13 cellular contexts compared by ENCODE assay signal in the genomic region with DNA sequence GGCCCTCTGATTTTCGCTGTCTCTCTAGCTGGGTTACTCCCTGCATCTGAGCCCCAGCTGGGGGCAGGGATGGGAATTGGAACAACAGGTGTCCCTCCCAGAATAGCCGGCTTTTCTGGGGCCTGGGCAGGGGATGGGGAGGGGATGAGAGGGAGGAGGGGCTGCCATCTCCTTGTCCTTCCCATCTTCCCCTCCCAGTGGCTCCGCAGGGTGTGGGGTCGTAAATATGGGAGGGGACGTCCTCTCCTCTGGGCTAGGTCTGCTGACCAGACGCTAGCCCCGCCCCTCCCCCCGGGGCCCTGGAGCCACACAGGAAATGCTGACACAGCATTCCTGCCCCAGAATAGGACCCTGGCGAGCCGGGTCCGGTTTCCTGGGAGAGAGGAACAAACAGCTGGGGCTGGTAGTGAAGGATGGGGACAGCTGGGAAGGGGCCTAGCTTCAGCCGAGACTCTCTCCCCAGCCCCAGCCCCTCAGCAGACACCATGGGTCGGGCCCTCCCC. TPM values are rescaled to one million over a fixed set of nuclear protein-coding genes. Genes with fewer than 3 reads are reported as not detected.
DNase-seq lines count a peak whose midpoint lies in the region; ATAC-seq and TF ChIP-seq lines count a peak whose summit lies in the region.
"Had no signal": no experiment of that assay in that cellular context is flagged by ENCODE, and none has a peak within 500 bp of the region (broad histone marks: within the 10 kb centered on the region; RNA-seq: fewer than 3 reads in every experiment).

No MANE protein-coding gene starts in this region.

- H3K4me1 Mint-ChIP-seq in activated T-cell treated with anti-CD3 and anti-CD28 coated beads, Interleukin-2, amount 50 U/mL, for 24 hours (ENCODE audit: low read depth) = peaks cover 12% of the 10 kb centered on the region
- peaks cover 8% of the 10 kb centered on the region for H3K4me1 Mint-ChIP-seq in endothelial cell (ENCODE audit: unreplicated experiment)

- H3K9me3 ChIP-seq in subcutaneous abdominal adipose tissue (ENCODE audit: control insufficient read depth in 5 of 5, low read length in 5 of 5) = no peaks in the 10 kb centered on the region
- H3K9me3 ChIP-seq: mucosa of descending colon had no signal

- peaks cover 0 to 8% (median 0%) of the 10 kb centered on the region in 5 donors for H3K4me1 ChIP-seq in subcutaneous abdominal adipose tissue (ENCODE audit: control insufficient read depth in 5 of 5, insufficient read depth in 5 of 5, low read length in 5 of 5)

- peak overlapping the region; percentile 44 for H3K27ac ChIP-seq in caudate nucleus (ENCODE audit: low read depth, low read length)
- no peak overlapping the region for H3K27ac ChIP-seq in subcutaneous abdominal adipose tissue (ENCODE audit: low read depth, low read length)

- ATAC-seq in HG02610 (IDR thresholded peaks at IDR 0.05; ENCODE audit: unreplicated experiment) (no peak), GM18873 (IDR thresholded peaks at IDR 0.05; ENCODE audit: low FRiP score, unreplicated experiment) (no peak)
- ATAC-seq: mucosa of descending colon had no signal

- peaks cover 13 to 23% (median 15%) of the 10 kb centered on the region in 5 donors for H3K27me3 ChIP-seq in subcutaneous abdominal adipose tissue (ENCODE audit: control insufficient read depth in 5 of 5, insufficient read depth in 4 of 5, low read length in 5 of 5)

- H3K4me3 Mint-ChIP-seq in activated T-cell treated with anti-CD3 and anti-CD28 coated beads, Interleukin-2, amount 50 U/mL, for 24 hours = peak overlapping the region; percentile 58
- no peak overlapping the region for H3K4me3 Mint-ChIP-seq in endothelial cell (ENCODE audit: unreplicated experiment)
- H3K4me3 Mint-ChIP-seq: activated naive CD4-positive, alpha-beta T cell treated with anti-CD3 and anti-CD28 coated beads, Interleukin-2, amount 10 ng/mL, durations not matched to agents 7 days and 5 days had no signal

- no peaks in the 10 kb centered on the region for H3K36me3 Mint-ChIP-seq in activated T-cell treated with anti-CD3 and anti-CD28 coated beads, Interleukin-2, amount 50 U/mL, for 24 hours (ENCODE audit: low read depth)
- no peaks in the 10 kb centered on the region for H3K36me3 Mint-ChIP-seq in endothelial cell (ENCODE audit: low read depth, unreplicated experiment)
- H3K36me3 Mint-ChIP-seq: activated naive CD4-positive, alpha-beta T cell treated with anti-CD3 and anti-CD28 coated beads, Interleukin-2, amount 10 ng/mL, durations not matched to agents 7 days and 5 days had no signal

- H3K36me3 ChIP-seq in subcutaneous abdominal adipose tissue (ENCODE audit: control insufficient read depth in 5 of 5, insufficient read depth in 5 of 5, low read length in 5 of 5) = no peaks in the 10 kb centered on the region

- no peak overlapping the region for H3K27ac Mint-ChIP-seq in activated T-cell treated with anti-CD3 and anti-CD28 coated beads, Interleukin-2, amount 50 U/mL, for 24 hours
- H3K27ac Mint-ChIP-seq in endothelial cell (ENCODE audit: unreplicated experiment) = no peak overlapping the region
- H3K27ac Mint-ChIP-seq: activated naive CD4-positive, alpha-beta T cell treated with anti-CD3 and anti-CD28 coated beads, Interleukin-2, amount 10 ng/mL, durations not matched to agents 7 days and 5 days had no signal

- H3K9me3 Mint-ChIP-seq in activated T-cell treated with anti-CD3 and anti-CD28 coated beads, Interleukin-2, amount 50 U/mL, for 24 hours = no peaks in the 10 kb centered on the region
- no peaks in the 10 kb centered on the region for H3K9me3 Mint-ChIP-seq in endothelial cell (ENCODE audit: unreplicated experiment)
- H3K9me3 Mint-ChIP-seq: activated naive CD4-positive, alpha-beta T cell treated with anti-CD3 and anti-CD28 coated beads, Interleukin-2, amount 10 ng/mL, durations not matched to agents 7 days and 5 days had no signal

- H3K4me3 ChIP-seq in subcutaneous abdominal adipose tissue (ENCODE audit: low read depth in 1 of 5, low read length in 5 of 5) = peak overlapping the region in 4 of 5 donors; percentile 21 to 58 (median 44)
- H3K4me3 ChIP-seq: mucosa of descending colon had no signal

- H3K9ac ChIP-seq in subcutaneous abdominal adipose tissue (ENCODE audit: low read length in 5 of 5) = peak overlapping the region in 1 of 5 donors; percentile 35

- H3K27me3 Mint-ChIP-seq in activated T-cell treated with anti-CD3 and anti-CD28 coated beads, Interleukin-2, amount 50 U/mL, for 24 hours = peaks cover 26% of the 10 kb centered on the region
- peaks cover 4% of the 10 kb centered on the region for H3K27me3 Mint-ChIP-seq in endothelial cell (ENCODE audit: unreplicated experiment)

- no peak for TF ChIP-seq CTCF in endothelial cell (IDR thresholded peaks at IDR 0.05; ENCODE audit: unreplicated experiment)

- DNase-seq in activated T-cell treated with anti-CD3 and anti-CD28 coated beads, Interleukin-2, amount 50 U/mL, for 24 hours = no peak
- DNase-seq in activated T-cell treated with anti-CD3 and anti-CD28 coated beads for 4 hours (no peak), caudate nucleus (lab: John Stamatoyannopoulos, UW) (peak in 13 of 61 donors; percentile 3 to 22 (median 8)), left kidney (ENCODE audit: low read depth, low spot score) (peak; percentile 94), endothelial cell (ENCODE audit: low spot score) (no peak)
- DNase-seq: activated CD4-positive, CD25-positive, alpha-beta regulatory T cell; activated naive CD4-positive, alpha-beta T cell treated with anti-CD3 and anti-CD28 coated beads, Interleukin-2, amount 10 ng/mL, durations not matched to agents 7 days and 5 days; cortex of kidney; stimulated activated CD4-positive, alpha-beta T cell treated with anti-CD3 and anti-CD28 coated beads, Interleukin-15, amount 100 ng/mL, for 24 hours had no signal

RNA-seq across cellular contexts. Expression of gene RYR1, which starts 1.1 kb away (rescaled TPM):
- 1.3 TPM for total RNA-seq in endothelial cell (ENCODE audit: unreplicated experiment)

RNA-seq across cellular contexts. Expression of gene RASGRP4, which starts 8.6 kb away (rescaled TPM):
- 8.1 TPM for total RNA-seq in endothelial cell (ENCODE audit: unreplicated experiment)

RNA-seq across cellular contexts. Expression of gene FAM98C, which starts 31.7 kb away (rescaled TPM):
- 10.6 TPM for total RNA-seq in endothelial cell (ENCODE audit: unreplicated experiment)

RNA-seq across cellular contexts. Expression of gene SPRED3, which starts 46.1 kb away (rescaled TPM):
- total RNA-seq in endothelial cell (ENCODE audit: unreplicated experiment) = 3.2 TPM

RNA-seq across cellular contexts. Expression of gene GGN, which starts 46.8 kb away (rescaled TPM):
- 0.74 TPM for total RNA-seq in endothelial cell (ENCODE audit: unreplicated experiment)
